In genomic region chr5:178530526-178530925, GRCh38 we compare ENCODE assay signal across 26 cellular contexts. TPM values are rescaled to one million over a fixed set of nuclear protein-coding genes. Genes with fewer than 3 reads are reported as not detected.
"Had no signal": no experiment of that assay in that cellular context is flagged by ENCODE, and none has a peak within 500 bp of the region (broad histone marks: within the 10 kb centered on the region; RNA-seq: fewer than 3 reads in every experiment).

No MANE protein-coding gene starts in this region.

- H3K4me3 ChIP-seq: coronary artery, esophagus squamous epithelium, lung, mucosa of descending colon, pancreas, right atrium auricular region, sigmoid colon, testis, tibial artery, upper lobe of left lung, uterus had no signal

- H3K27ac ChIP-seq: coronary artery, esophagus squamous epithelium, neutrophil, pancreas, right atrium auricular region, sigmoid colon, testis, tibial artery, upper lobe of left lung, uterus had no signal

- H3K27me3 ChIP-seq: neutrophil, pancreas, right atrium auricular region, sigmoid colon, testis, upper lobe of left lung, uterus had no signal

- DNase-seq: dermis blood vessel endothelial cell; effector memory CD4-positive, alpha-beta T cell; erythroblast; esophagus squamous epithelium; foreskin melanocyte; hypothalamus; immature natural killer cell; islet precursor cell; mucosa of descending colon; naive B cell; sigmoid colon; stimulated activated CD4-positive, alpha-beta T cell treated with anti-CD3 and anti-CD28 coated beads, Interleukin-4, amount 100 ng/mL, for 4 hours; stimulated activated naive CD8-positive, alpha-beta T cell treated with anti-CD3 and anti-CD28 coated beads, Interleukin-15, Interleukin-2, amounts not matched to agents 100 U/mL and 50 U/mL, for 24 hours; substantia nigra; testis; upper lobe of left lung; uterus had no signal

- H3K36me3 ChIP-seq: esophagus squamous epithelium, neutrophil, pancreas, right atrium auricular region, sigmoid colon, tibial artery, upper lobe of left lung, uterus had no signal

- ATAC-seq: mucosa of descending colon; natural killer cell treated with Interleukin-12 subunit alpha and Interleukin-12 subunit beta and Interleukin-15 and Interleukin-18, amount 100 ng/mL, for 72 hours; pancreas; stimulated activated memory B cell treated with anti-CD40 and anti-IgM and Interleukin-4, amounts not matched to agents 10 μg/mL and 1 μg/mL and 100 μg/mL, for 72 hours; stimulated activated naive CD8-positive, alpha-beta T cell treated with anti-CD3 and anti-CD28 coated beads, Interleukin-15, Interleukin-2, amounts not matched to agents 100 U/mL and 50 U/mL, for 24 hours had no signal

- H3K9me3 ChIP-seq: esophagus squamous epithelium, mucosa of descending colon, neutrophil, pancreas, right atrium auricular region, sigmoid colon, testis, tibial artery, upper lobe of left lung, uterus had no signal

- H3K4me1 ChIP-seq: pancreas, sigmoid colon, tibial artery, upper lobe of left lung, uterus had no signal

RNA-seq across cellular contexts. Expression of gene COL23A1, which starts 59.7 kb away (rescaled TPM):
- total RNA-seq: endothelial cell of umbilical vein had no signal
- polyA plus RNA-seq: endothelial cell of umbilical vein had no signal
